Comparison of ENCODE assay signal across 9 cellular contexts in genomic region chr1:89631756-89632155, GRCh38. TPM values are rescaled to one million over a fixed set of nuclear protein-coding genes. Genes with fewer than 3 reads are reported as not detected.
A peak's percentile ranks its signal among the peaks of the same experiment; 100 is the strongest.
DNase-seq lines count a peak whose midpoint lies in the region; ATAC-seq, FAIRE-seq and TF ChIP-seq lines count a peak whose summit lies in the region.
"Had no signal": no experiment of that assay in that cellular context is flagged by ENCODE, and none has a peak within 500 bp of the region (broad histone marks: within the 10 kb centered on the region; RNA-seq: fewer than 3 reads in every experiment).

No MANE protein-coding gene starts in this region.

- no peak for TF ChIP-seq EP300 in GM12878 (IDR thresholded peaks at IDR 0.05; ENCODE audit: borderline replicate concordance in 1 of 2, control insufficient read depth in 1 of 2, low read depth in 2 of 2, low read length in 2 of 2)
- TF ChIP-seq EP300 in suprapubic skin (IDR thresholded peaks at IDR 0.05) = no peak

- H3K4me3 Mint-ChIP-seq in activated CD4-positive, alpha-beta T cell treated with anti-CD3 and anti-CD28 coated beads for 36 hours = peak overlapping the region; percentile 96

- no peak for TF ChIP-seq RAD21 in GM12878 (IDR thresholded peaks at IDR 0.05; ENCODE audit: insufficient read depth, low read depth, low read length)

- TF ChIP-seq CTCF in GM12878 (IDR thresholded peaks at IDR 0.05 in 2 of 3, conservative IDR thresholded peaks at IDR 0.05 in 1 of 3; ENCODE audit: control insufficient read depth in 2 of 3, extremely low read depth in 1 of 3, insufficient read depth in 1 of 3, low read depth in 3 of 3, low read length in 3 of 3) = no peak
- TF ChIP-seq CTCF in kidney (IDR thresholded peaks at IDR 0.05; ENCODE audit: borderline replicate concordance, extremely low read depth, insufficient read depth) = no peak
- no peak for TF ChIP-seq CTCF in suprapubic skin (IDR thresholded peaks at IDR 0.05)

- intact Hi-C loops in activated CD4-positive, alpha-beta T cell treated with anti-CD3 and anti-CD28 coated beads for 36 hours (cut with DNase I, micrococcal nuclease) = loop anchor here (1.0 to 5.0 kb wide), 10 partner anchors 21 to 366 kb away; partner anchors contain the start of genes LRRC8B (in 1 of the 2) and ZNF326 (in 1 of the 2)
- intact Hi-C loops in GM12878 (cut with micrococcal nuclease; ENCODE audit: unreplicated experiment) (loop anchor here (1.0 to 10.0 kb wide), 3 partner anchors 41 to 363 kb away; partner anchors contain the start of gene ZNF326), kidney (cut with DNase I) (loop anchor here (5.0 kb wide), 1 partner anchor 131 kb away; no protein-coding TSS in a partner anchor)

- H3K27me3 ChIP-seq in GM12878 (replicated peaks in 1 of 2; ENCODE audit: control insufficient read depth in 2 of 2, insufficient read depth in 2 of 2, low read length in 1 of 2) = no peaks in the 10 kb centered on the region; a peak in 1 of 4 replicates
- no peaks in the 10 kb centered on the region for H3K27me3 ChIP-seq in suprapubic skin

- H3K36me3 Mint-ChIP-seq in activated CD4-positive, alpha-beta T cell treated with anti-CD3 and anti-CD28 coated beads for 36 hours (ENCODE audit: low read depth) = peaks cover 43% of the 10 kb centered on the region

- SMC1A ChIA-PET in GM12878 (lab: Charles Lee; ENCODE audit: uncharacterized antibody, unreplicated experiment) = interaction anchor here (0.9 to 20.4 kb wide), 13 partner anchors 9 to 149 kb away, joined by 3 to 391 read pairs (median 12); no protein-coding TSS in a partner anchor

- ATAC-seq in activated CD4-positive, alpha-beta T cell treated with anti-CD3 and anti-CD28 coated beads for 36 hours = no peak
- ATAC-seq in GM12878 = no peak
- no peak for ATAC-seq in GM21717 (IDR thresholded peaks at IDR 0.05; ENCODE audit: unreplicated experiment)

- no peak overlapping the region for H3K9ac ChIP-seq in GM12878 (ENCODE audit: control insufficient read depth, insufficient read depth, low read length)
- peak overlapping the region in 1 of 2 donors; percentile 78 for H3K9ac ChIP-seq in kidney (ENCODE audit: low read length in 2 of 2)

- H4K20me1 ChIP-seq in GM12878 (ENCODE audit: control insufficient read depth, insufficient read depth) = no peaks in the 10 kb centered on the region

- in situ Hi-C loops in GM12878 (cut with MboI) = loop anchor here (25.0 kb wide), 1 partner anchor 356 kb away; the partner anchor contains the start of gene ZNF326

- no peaks in the 10 kb centered on the region for H3K9me3 Mint-ChIP-seq in activated CD4-positive, alpha-beta T cell treated with anti-CD3 and anti-CD28 coated beads for 36 hours (ENCODE audit: low read depth)

- FAIRE-seq in GM12878 (lab: Jason Lieb, UNC) = no peak
- no peak for FAIRE-seq in kidney (lab: Jason Lieb, UNC)

- POLR2A ChIA-PET in activated CD4-positive, alpha-beta T cell treated with anti-CD3 and anti-CD28 coated beads for 36 hours (lab: Charles Lee) = interaction anchor here (0.7 to 4.9 kb wide), 4 partner anchors 21 to 131 kb away, joined by 3 to 28 read pairs (median 8); no protein-coding TSS in a partner anchor
- POLR2A ChIA-PET in GM12878 (lab: Charles Lee) = interaction anchor here (0.9 to 2.4 kb wide), 4 partner anchors 9 to 154 kb away, joined by 3 to 13 read pairs (median 4); no protein-coding TSS in a partner anchor

- RAD21 ChIA-PET in GM12878 (lab: Charles Lee; ENCODE audit: unreplicated experiment) = interaction anchor here (1.0 to 12.5 kb wide), 6 partner anchors 20 to 212 kb away, joined by 3 to 302 read pairs (median 12); no protein-coding TSS in a partner anchor

- peak overlapping the region; percentile 95 for H3K27ac Mint-ChIP-seq in activated CD4-positive, alpha-beta T cell treated with anti-CD3 and anti-CD28 coated beads for 36 hours

- no peak overlapping the region for H3K4me3 ChIP-seq in GM12878
- H3K4me3 ChIP-seq in kidney (ENCODE audit: low read length in 2 of 2) = peak overlapping the region; percentile 2 to 74
- H3K4me3 ChIP-seq in suprapubic skin = peak overlapping the region; percentile 73

- no peak overlapping the region for H2AFZ ChIP-seq in GM12878 (ENCODE audit: control insufficient read depth, low read depth, low read length)

- DNase-seq in activated CD4-positive, alpha-beta T cell treated with anti-CD3 and anti-CD28 coated beads for 36 hours = no peak
- no peak for DNase-seq in activated CD4-positive, alpha-beta T cell treated with anti-CD3 and anti-CD28 coated beads, Interleukin-2, amount 50 U/mL, for 1 hour
- DNase-seq in GM12878 (ENCODE audit: low read depth, low spot score) = no peak
- no peak for DNase-seq in kidney
- no peak for DNase-seq in suprapubic skin (ENCODE audit: low spot score in 2 of 2)
- DNase-seq in NCI-H2171 (lab: John Stamatoyannopoulos, UW) = no peak
- DNase-seq in activated CD8-positive, alpha-beta memory T cell treated with anti-CD3 and anti-CD28 coated beads, Interleukin-2, amount 50 U/mL, for 4 hours = no peak
- DNase-seq: islet precursor cell had no signal

- peak overlapping the region; percentile 56 for H3K4me2 ChIP-seq in GM12878 (ENCODE audit: control insufficient read depth, insufficient read depth)

- H3K9me3 ChIP-seq in GM12878 (replicated peaks; ENCODE audit: control insufficient read depth, insufficient read depth, low read length) (no peaks in the 10 kb centered on the region), kidney (ENCODE audit: control insufficient read depth in 1 of 2, low read length in 2 of 2) (no peaks in the 10 kb centered on the region), suprapubic skin (no peaks in the 10 kb centered on the region)

- CTCF ChIA-PET in activated CD4-positive, alpha-beta T cell treated with anti-CD3 and anti-CD28 coated beads for 36 hours (lab: Charles Lee) = interaction anchor here (0.7 to 14.9 kb wide), 11 partner anchors 15 to 148 kb away, joined by 3 to 157 read pairs (median 4); no protein-coding TSS in a partner anchor
- CTCF ChIA-PET in GM12878 (lab: Yijun Ruan, JAX) = interaction anchor here (0.7 to 19.0 kb wide), 15 partner anchors 9 to 150 kb away, joined by 3 to 369 read pairs (median 5); no protein-coding TSS in a partner anchor

- TF ChIP-seq POLR2A in GM12878 (IDR thresholded peaks at IDR 0.05; ENCODE audit: low read depth, low read length) (no peak), suprapubic skin (IDR thresholded peaks at IDR 0.05) (no peak)

- peaks cover 67% of the 10 kb centered on the region for H3K4me1 Mint-ChIP-seq in activated CD4-positive, alpha-beta T cell treated with anti-CD3 and anti-CD28 coated beads for 36 hours

- H3K27me3 Mint-ChIP-seq in activated CD4-positive, alpha-beta T cell treated with anti-CD3 and anti-CD28 coated beads for 36 hours = no peaks in the 10 kb centered on the region

- peaks cover 35% of the 10 kb centered on the region for H3K79me2 ChIP-seq in GM12878 (ENCODE audit: control insufficient read depth, insufficient read depth, low read length)

- no peaks in the 10 kb centered on the region for H3K36me3 ChIP-seq in GM12878 (ENCODE audit: control insufficient read depth in 2 of 2, insufficient read depth in 2 of 2, low read length in 1 of 2)
- H3K36me3 ChIP-seq in kidney (ENCODE audit: control insufficient read depth in 1 of 2, insufficient read depth in 2 of 2, low read length in 2 of 2) = no peaks in the 10 kb centered on the region
- no peaks in the 10 kb centered on the region for H3K36me3 ChIP-seq in suprapubic skin

- 87% methylated on average over 7 of the region's 7 CpGs for WGBS in GM12878 (ENCODE audit: insufficient coverage, insufficient replicate concordance, low lambda C conversion rate, missing lambda C conversion rate)
- 58% methylated on average over 7 of the region's 7 CpGs for WGBS in suprapubic skin

- peaks cover 12% of the 10 kb centered on the region for H3K4me1 ChIP-seq in GM12878 (ENCODE audit: control insufficient read depth, insufficient read depth, low read length)
- peaks cover 0 to 8% of the 10 kb centered on the region in 2 donors for H3K4me1 ChIP-seq in kidney (ENCODE audit: control insufficient read depth in 1 of 2, insufficient read depth in 1 of 2, low read depth in 1 of 2, low read length in 2 of 2)
- peaks cover 44% of the 10 kb centered on the region for H3K4me1 ChIP-seq in suprapubic skin

- H3K27ac ChIP-seq in GM12878 (ENCODE audit: control insufficient read depth, insufficient read depth) = no peak overlapping the region
- no peak overlapping the region for H3K27ac ChIP-seq in kidney (ENCODE audit: low read depth in 2 of 2, low read length in 2 of 2)
- H3K27ac ChIP-seq in suprapubic skin = peak overlapping the region; percentile 76

- BruUV-seq in GM12878 (replicated peaks; lab: Mats Ljungman, UMichigan) = TSS peak; percentile 65

TF ChIP-seq in GM12878, 131 proteins besides CTCF, POLR2A, EP300 and RAD21 (continues in another document):
- TF ChIP-seq BHLHE40 (IDR thresholded peaks at IDR 0.05; ENCODE audit: borderline replicate concordance in 1 of 2, low read depth in 2 of 2, low read length in 1 of 2) = no peak
- TF ChIP-seq EGR1 (IDR thresholded peaks at IDR 0.05; ENCODE audit: borderline replicate concordance in 1 of 2, low read depth in 2 of 2, low read length in 2 of 2) = no peak
- TF ChIP-seq ZBED1 (IDR thresholded peaks at IDR 0.05; ENCODE audit: borderline replicate concordance) = no peak

RNA-seq across cellular contexts. Expression of gene LRRC8C, which starts 1.2 kb away (rescaled TPM):
- total RNA-seq in activated CD4-positive, alpha-beta T cell treated with anti-CD3 and anti-CD28 coated beads for 36 hours = 10 to 100 TPM; 31.5 to 37.1 TPM
- 43.9 and 45.4 TPM in 2 replicates for total RNA-seq in GM12878 (2013; cell fraction: nucleolus; rRNA removed)
- total RNA-seq in GM12878 (2014; rRNA removed) = 11.7 and 12.9 TPM in 2 replicates
- total RNA-seq in GM12878 (2014; rRNA removed; fragmentation: Illumina TruSeq; extraction: Trizol) = 10.0 and 10.5 TPM in 2 replicates
- total RNA-seq in GM12878 (2021) = 10.6 and 11.4 TPM in 2 replicates
- polyA plus RNA-seq in GM12878 (2011; ENCODE audit: low read depth) = 1.8 TPM
- polyA plus RNA-seq in GM12878 (2011; rRNA removed) = 16.3 and 21.7 TPM in 2 replicates
- 8.5 and 9.4 TPM in 2 replicates for polyA plus RNA-seq in GM12878 (2011; cell fraction: cytosol; rRNA removed)
- polyA plus RNA-seq in GM12878 (2011; cell fraction: nucleus; rRNA removed) = 7.8 and 7.9 TPM in 2 replicates
- 2.2 and 2.6 TPM in 2 replicates for polyA plus RNA-seq in GM12878 (2012)
- polyA plus RNA-seq in GM12878 (2014; fragmentation: Illumina TruSeq; extraction: Trizol) = 13.7 and 16.6 TPM in 2 replicates
- polyA plus RNA-seq in GM12878 (2014; fragmentation: Nextera tagmentation; extraction: Ambion mirVana) = 1 to 10 TPM; 2.3 to 3.1 TPM
- polyA plus RNA-seq in GM12878 (2014; rRNA removed) = 6.3 and 7.9 TPM in 2 replicates
- 10 to 100 TPM; 10.9 to 11.3 TPM for polyA plus RNA-seq in GM12878 (2016; fragmentation: Nextera tagmentation; extraction: Ambion mirVana)
- 19.3 and 22.0 TPM in 2 replicates for polyA minus RNA-seq in GM12878 (2011; rRNA and poly(A)+ RNA removed)
- polyA minus RNA-seq in GM12878 (2011; cell fraction: cytosol; rRNA and poly(A)+ RNA removed) = 7.1 and 8.2 TPM in 2 replicates
- polyA minus RNA-seq in GM12878 (2011; cell fraction: nucleus; rRNA and poly(A)+ RNA removed) = 7.3 and 12.1 TPM in 2 replicates
- 12.7 TPM for total RNA-seq in kidney
- 2.6 TPM for polyA plus RNA-seq in kidney (ENCODE audit: insufficient read depth, low read depth, low replicate concordance)
- 10 to 100 TPM in 1 of 4 donors, 1 to 10 TPM in 3; 6.2 to 10.4 (median 9.1) TPM for total RNA-seq in suprapubic skin
